Comparison of ENCODE assay signal across 8 cellular contexts in the genomic region with DNA sequence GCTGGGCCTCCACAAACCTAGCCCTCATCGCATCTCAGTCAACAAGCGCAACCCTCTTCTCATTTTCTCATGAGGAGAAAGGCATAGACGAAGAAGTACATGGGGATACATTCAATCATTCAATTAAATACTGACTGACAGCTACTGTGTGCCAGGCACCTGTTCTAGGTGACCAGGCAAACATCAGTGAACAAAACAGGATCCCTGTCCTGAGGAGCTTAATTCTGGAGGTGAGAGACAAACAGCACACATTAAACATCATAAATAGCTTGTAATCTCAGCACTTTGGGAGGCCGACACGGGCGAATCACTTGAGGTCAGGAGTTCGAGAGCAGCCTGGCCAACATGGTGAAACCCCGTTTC. TPM values are rescaled to one million over a fixed set of nuclear protein-coding genes. Genes with fewer than 3 reads are reported as not detected.
A peak's percentile ranks its signal among the peaks of the same experiment; 100 is the strongest.
DNase-seq lines count a peak whose midpoint lies in the region; ATAC-seq, FAIRE-seq and TF ChIP-seq lines count a peak whose summit lies in the region.

No MANE protein-coding gene starts in this region.

- H2AK5ac ChIP-seq in H1 (ENCODE audit: low read depth, low read length) (no peak overlapping the region), trophoblast cell (ENCODE audit: low read length) (no peak overlapping the region)

- H3K27me3 ChIP-seq in H1 (replicated peaks in 1 of 4; ENCODE audit: control insufficient read depth in 3 of 4, extremely low read depth in 1 of 4, insufficient read depth in 3 of 4, low read length in 3 of 4) (no peaks in the 10 kb centered on the region), trophoblast cell (ENCODE audit: insufficient read depth, low read length) (no peaks in the 10 kb centered on the region)

- H3K9me3 ChIP-seq in H1 (ENCODE audit: insufficient read depth in 2 of 2, low read depth in 1 of 2, low read length in 1 of 2) (no peaks in the 10 kb centered on the region), trophoblast cell (ENCODE audit: insufficient read depth, low read depth, low read length) (no peaks in the 10 kb centered on the region)

- H2BK5ac ChIP-seq in H1 (ENCODE audit: low read depth, low read length) (no peak overlapping the region), trophoblast cell (ENCODE audit: low read depth, low read length, poor library complexity) (no peak overlapping the region)

- H3K27ac Mint-ChIP-seq in IgD-negative memory B cell, result peak overlapping the region; percentile 43 to 95 (median 94)

- H3K23ac ChIP-seq in H1 (ENCODE audit: insufficient read length) (no peak overlapping the region), trophoblast cell (ENCODE audit: low read length) (no peak overlapping the region)

- no peaks in the 10 kb centered on the region for H3K27me3 Mint-ChIP-seq in IgD-negative memory B cell

- H3K27ac ChIP-seq in H1 (ENCODE audit: low read depth, low read length) (no peak overlapping the region), trophoblast cell (ENCODE audit: low read depth, low read length) (no peak overlapping the region)

- peak overlapping the region in 2 of 4 experiments; percentile 14 to 63; a peak in 1 of 7 replicates for H3K9ac ChIP-seq in H1 (replicated peaks in 1 of 4; ENCODE audit: extremely low read depth in 1 of 4, low read depth in 3 of 4, low read length in 3 of 4)
- H3K9ac ChIP-seq in trophoblast cell (ENCODE audit: low read length), result no peak overlapping the region

- no peak for TF ChIP-seq RAD21 in H1 (IDR thresholded peaks at IDR 0.05 in 1 of 2, conservative IDR thresholded peaks at IDR 0.05 in 1 of 2; ENCODE audit: low read depth in 2 of 2, low read length in 2 of 2)

- no peak overlapping the region for H2BK15ac ChIP-seq in H1 (ENCODE audit: low read length)

- H2BK120ac ChIP-seq in H1 (replicated peaks; ENCODE audit: low read depth, low read length) (no peak overlapping the region), trophoblast cell (ENCODE audit: insufficient read depth, low read length, poor library complexity) (no peak overlapping the region)

- no peak overlapping the region for H3K14ac ChIP-seq in H1 (ENCODE audit: insufficient read length)
- H3K14ac ChIP-seq in trophoblast cell (ENCODE audit: low read length), result no peak overlapping the region

- no peak overlapping the region for H3K56ac ChIP-seq in H1 (replicated peaks; ENCODE audit: insufficient read length, low read depth, low read length)

- H3K18ac ChIP-seq in H1 (ENCODE audit: extremely low read depth, low read length) (no peak overlapping the region), trophoblast cell (ENCODE audit: low read length) (no peak overlapping the region)

- no peak for TF ChIP-seq EP300 in H1 (IDR thresholded peaks at IDR 0.05; ENCODE audit: borderline replicate concordance in 1 of 2, low read depth in 2 of 2, low read length in 2 of 2)

- DNase-seq in H1 (ENCODE audit: low read depth in 1 of 2, low spot score in 2 of 2) (no peak), trophoblast cell (no peak), NCI-H2081 (lab: John Stamatoyannopoulos, UW) (no peak)

- POLR2A ChIA-PET in H1 (lab: Charles Lee; ENCODE audit: partially characterized antibody), result interaction anchor here (0.6 to 2.2 kb wide), 9 partner anchors 7 to 1581 kb away, joined by 3 to 6 read pairs (median 4); no protein-coding TSS in a partner anchor

- H2BK12ac ChIP-seq in H1 (ENCODE audit: low read depth, low read length) (no peak overlapping the region), trophoblast cell (ENCODE audit: low read length) (no peak overlapping the region)

- FAIRE-seq in H1 (lab: Jason Lieb, UNC), result no peak

- no peaks in the 10 kb centered on the region; a peak in 2 of 7 replicates for H3K4me1 ChIP-seq in H1 (replicated peaks in 1 of 4; ENCODE audit: control insufficient read depth in 3 of 4, insufficient read depth in 4 of 4, low read length in 3 of 4)
- H3K4me1 ChIP-seq in trophoblast cell (ENCODE audit: control insufficient read depth in 1 of 2, insufficient read depth in 2 of 2, low read length in 2 of 2), result peaks cover 0 to 7% of the 10 kb centered on the region in 2 experiments

- TF ChIP-seq POLR2A in GM18505 (IDR thresholded peaks at IDR 0.05; ENCODE audit: borderline replicate concordance, extremely low read depth, insufficient read depth, insufficient read length), result no peak
- TF ChIP-seq POLR2A in H1 (IDR thresholded peaks at IDR 0.05; ENCODE audit: control extremely low read depth in 1 of 2, low read depth in 2 of 2, low read length in 2 of 2), result no peak

- no peak for TF ChIP-seq CTCF in H1 (IDR thresholded peaks at IDR 0.05; ENCODE audit: control extremely low read depth in 1 of 3, insufficient read depth in 1 of 3, low read depth in 1 of 3, low read length in 3 of 3)

- no peaks in the 10 kb centered on the region for H3K9me3 Mint-ChIP-seq in IgD-negative memory B cell

- H3K4me2 ChIP-seq in H1 (ENCODE audit: insufficient read depth in 1 of 2, low read depth in 2 of 2, low read length in 2 of 2), result peak overlapping the region; percentile 80 to 98
- H3K4me2 ChIP-seq in trophoblast cell (ENCODE audit: low read length), result peak overlapping the region; percentile 82

- no peak overlapping the region for H4K91ac ChIP-seq in H1 (replicated peaks; ENCODE audit: insufficient read length, low read length)
- H4K91ac ChIP-seq in trophoblast cell (ENCODE audit: low read depth, low read length), result no peak overlapping the region

- peaks cover 11% of the 10 kb centered on the region for H3K23me2 ChIP-seq in H1 (ENCODE audit: low read depth, low read length)

- no peak overlapping the region for H4K12ac ChIP-seq in trophoblast cell (ENCODE audit: low read depth, low read length)

- no peaks in the 10 kb centered on the region for H4K20me1 ChIP-seq in H1 (replicated peaks in 1 of 2; ENCODE audit: control insufficient read depth in 1 of 2, insufficient read depth in 2 of 2, low read length in 2 of 2)

- H3K4me3 ChIP-seq in H1 (ENCODE audit: extremely low read depth in 1 of 4, insufficient read depth in 2 of 4, low read depth in 3 of 4, low read length in 4 of 4) (peak overlapping the region; percentile 70 to 87 (median 79); a peak in 6 of 8 replicates), trophoblast cell (ENCODE audit: low read depth, low read length) (no peak overlapping the region)

- H3K4me3 Mint-ChIP-seq in IgD-negative memory B cell, result peak overlapping the region; percentile 98 to 100 (median 99)

- peak overlapping the region; percentile 43; the same call in 1 of the 2 replicates for H2AFZ ChIP-seq in H1 (ENCODE audit: low read length)
- H2AFZ ChIP-seq in trophoblast cell (ENCODE audit: insufficient read depth, low read length, poor library complexity), result peak overlapping the region; percentile 65

- peaks cover 13 to 18% (median 15%) of the 10 kb centered on the region in 3 donors for H3K4me1 Mint-ChIP-seq in IgD-negative memory B cell

- 56% methylated on average over 8 of the region's 8 CpGs; no CpG with 5 or more reads in 1 of the 2 experiments for WGBS in H1 (ENCODE audit: extremely low coverage in 1 of 2, insufficient coverage in 1 of 2, insufficient read length in 1 of 2, insufficient replicate concordance in 2 of 2, low coverage in 1 of 2, low lambda C conversion rate in 2 of 2, missing lambda C conversion rate in 1 of 2), 2 experiments
- WGBS in trophoblast cell (ENCODE audit: extremely low coverage, insufficient coverage, insufficient read length), result no CpG with 5 or more reads among the region's 8 CpGs

- CTCF ChIA-PET in H1 (lab: Charles Lee; ENCODE audit: partially characterized antibody), result interaction anchor here (1.1 to 5.0 kb wide), 8 partner anchors 14 to 171 kb away, joined by 3 to 34 read pairs (median 4); no protein-coding TSS in a partner anchor

- no peak overlapping the region for H4K5ac ChIP-seq in H1 (ENCODE audit: insufficient read length, low read depth, low read length)

- ATAC-seq in GM18505 (IDR thresholded peaks at IDR 0.05; ENCODE audit: unreplicated experiment) (peak; percentile 12), GM18907 (IDR thresholded peaks at IDR 0.05; ENCODE audit: unreplicated experiment) (no peak), HG03280 (IDR thresholded peaks at IDR 0.05; ENCODE audit: unreplicated experiment) (no peak), GM21576 (IDR thresholded peaks at IDR 0.05; ENCODE audit: unreplicated experiment) (no peak)

- H3K79me2 ChIP-seq in H1 (ENCODE audit: control insufficient read depth in 1 of 2, insufficient read depth in 2 of 2, low read length in 2 of 2) (peaks cover 0 to 22% of the 10 kb centered on the region in 2 experiments; a peak in 2 of 4 replicates), trophoblast cell (ENCODE audit: control insufficient read depth, insufficient read depth, low read length, poor library complexity) (peaks cover 5% of the 10 kb centered on the region)

- no peak overlapping the region for H4K8ac ChIP-seq in H1 (ENCODE audit: extremely low read depth, insufficient read depth, low read length)
- no peak overlapping the region for H4K8ac ChIP-seq in trophoblast cell (ENCODE audit: low read depth, low read length)

- H3K4ac ChIP-seq in H1 (replicated peaks; ENCODE audit: insufficient read length, low read depth, low read length), result no peak overlapping the region
- no peak overlapping the region for H3K4ac ChIP-seq in trophoblast cell (ENCODE audit: low read depth, low read length)

- peaks cover 7% of the 10 kb centered on the region for H3K79me1 ChIP-seq in H1 (ENCODE audit: low read depth, low read length)
- peaks cover 9% of the 10 kb centered on the region for H3K79me1 ChIP-seq in trophoblast cell (ENCODE audit: low read length)

- H3K36me3 Mint-ChIP-seq in IgD-negative memory B cell, result no peaks in the 10 kb centered on the region

- H3K36me3 ChIP-seq in H1 (ENCODE audit: control insufficient read depth in 2 of 4, insufficient read depth in 4 of 4, low read length in 3 of 4) (peaks cover 0 to 9% (median 3%) of the 10 kb centered on the region in 4 experiments; a peak in 2 of 8 replicates), trophoblast cell (ENCODE audit: control insufficient read depth in 1 of 2, insufficient read depth in 2 of 2, low read length in 2 of 2) (no peaks in the 10 kb centered on the region)

- H2BK20ac ChIP-seq in H1 (ENCODE audit: low read length), result no peak overlapping the region

RNA-seq across cellular contexts. Expression of gene ACYP1, which starts 0.4 kb away (rescaled TPM):
- 15.2 TPM for polyA plus RNA-seq in IgD-negative memory B cell
- total RNA-seq in H1 (2021; fragmentation: NEBNext Ultra II Directional; extraction: Animal tissue kit (Norgen Biotek cat#: 25700)), result 17.7 and 24.8 TPM in 2 replicates
- 14.5 and 22.3 TPM in 2 replicates for polyA plus RNA-seq in H1 (2011; rRNA removed)
- 38.8 TPM for polyA plus RNA-seq in H1 (2011; cell fraction: cytosol; rRNA removed)
- polyA plus RNA-seq in H1 (2011; cell fraction: nucleus; rRNA removed), result 5.8 TPM
- 26.2 to 56.4 TPM (median 30.8 TPM) in 4 replicates for polyA plus RNA-seq in H1 (2012, experiment 1 of 2)
- 7.2 TPM for polyA plus RNA-seq in H1 (2012, experiment 2 of 2)
- polyA plus RNA-seq in H1 (2013, experiment 1 of 2), result 36.1 TPM
- 26.5 TPM for polyA plus RNA-seq in H1 (2013, experiment 2 of 2)
- 5.4 and 7.8 TPM in 2 replicates for polyA minus RNA-seq in H1 (2011; rRNA and poly(A)+ RNA removed)
- 8.2 TPM for polyA minus RNA-seq in H1 (2011; cell fraction: cytosol; rRNA and poly(A)+ RNA removed)
- polyA minus RNA-seq in H1 (2011; cell fraction: nucleus; rRNA and poly(A)+ RNA removed), result 11.3 TPM
- polyA plus RNA-seq in trophoblast cell (2013), result 26.8 and 30.1 TPM in 2 replicates

RNA-seq across cellular contexts. Expression of gene ZC2HC1C, which starts 5.3 kb away (rescaled TPM):
- polyA plus RNA-seq in IgD-negative memory B cell (3.1 TPM), H1 (2011; rRNA removed) (0.57 and 0.72 TPM in 2 replicates)
- 1.2 and 1.7 TPM in 2 replicates for total RNA-seq in H1 (2021; fragmentation: NEBNext Ultra II Directional; extraction: Animal tissue kit (Norgen Biotek cat#: 25700))
- 0.44 TPM for polyA plus RNA-seq in H1 (2011; cell fraction: cytosol; rRNA removed)
- 0.86 TPM for polyA plus RNA-seq in H1 (2011; cell fraction: nucleus; rRNA removed)
- polyA plus RNA-seq in H1 (2012, experiment 1 of 2), result 1.4 to 2.4 TPM (median 1.8 TPM) in 4 replicates
- 0.92 TPM for polyA plus RNA-seq in H1 (2012, experiment 2 of 2)
- polyA plus RNA-seq in H1 (2013, experiment 1 of 2), result 0.97 TPM
- 1.3 TPM for polyA plus RNA-seq in H1 (2013, experiment 2 of 2)
- 0.73 and 0.76 TPM in 2 replicates for polyA minus RNA-seq in H1 (2011; rRNA and poly(A)+ RNA removed)
- 1.5 TPM for polyA minus RNA-seq in H1 (2011; cell fraction: cytosol; rRNA and poly(A)+ RNA removed)
- polyA minus RNA-seq in H1 (2011; cell fraction: nucleus; rRNA and poly(A)+ RNA removed), result 1.3 TPM
- polyA plus RNA-seq in trophoblast cell (2013), result 2.1 and 3.1 TPM in 2 replicates

RNA-seq across cellular contexts. Expression of gene MLH3, which starts 12.9 kb away (rescaled TPM):
- 8.4 TPM for polyA plus RNA-seq in IgD-negative memory B cell
- total RNA-seq in H1 (2021; fragmentation: NEBNext Ultra II Directional; extraction: Animal tissue kit (Norgen Biotek cat#: 25700)), result 19.1 and 20.1 TPM in 2 replicates
- polyA plus RNA-seq in H1 (2011; rRNA removed), result 5.0 and 9.3 TPM in 2 replicates
- 9.3 TPM for polyA plus RNA-seq in H1 (2011; cell fraction: cytosol; rRNA removed)
- 16.9 TPM for polyA plus RNA-seq in H1 (2011; cell fraction: nucleus; rRNA removed)
- polyA plus RNA-seq in H1 (2012, experiment 1 of 2), result 12.4 to 14.4 TPM (median 13.4 TPM) in 4 replicates
- polyA plus RNA-seq in H1 (2012, experiment 2 of 2), result 0.34 TPM
- polyA plus RNA-seq in H1 (2013, experiment 1 of 2), result 6.6 TPM
- 6.4 TPM for polyA plus RNA-seq in H1 (2013, experiment 2 of 2)
- 27.9 and 40.3 TPM in 2 replicates for polyA minus RNA-seq in H1 (2011; rRNA and poly(A)+ RNA removed)
- polyA minus RNA-seq in H1 (2011; cell fraction: cytosol; rRNA and poly(A)+ RNA removed), result 11.4 TPM
- polyA minus RNA-seq in H1 (2011; cell fraction: nucleus; rRNA and poly(A)+ RNA removed), result 27.9 TPM
- 5.1 and 5.8 TPM in 2 replicates for polyA plus RNA-seq in trophoblast cell (2013)
